Comparison of ENCODE assay signal across 11 cellular contexts in genomic region chr19:39679791-39680168, GRCh38. TPM values are rescaled to one million over a fixed set of nuclear protein-coding genes. Genes with fewer than 3 reads are reported as not detected.
A peak's percentile ranks its signal among the peaks of the same experiment; 100 is the strongest.
DNase-seq lines count a peak whose midpoint lies in the region; ATAC-seq and TF ChIP-seq lines count a peak whose summit lies in the region.
"Had no signal": no experiment of that assay in that cellular context is flagged by ENCODE, and none has a peak within 500 bp of the region (broad histone marks: within the 10 kb centered on the region; RNA-seq: fewer than 3 reads in every experiment).

No MANE protein-coding gene starts in this region.

- WGBS in right cardiac atrium = 86% methylated on average over 3 of the region's 3 CpGs

- peaks cover 11% of the 10 kb centered on the region for H3K4me1 ChIP-seq in effector memory CD4-positive, alpha-beta T cell (ENCODE audit: control insufficient read depth, insufficient read depth, low read length, poor library complexity, severe bottlenecking)
- H3K4me1 ChIP-seq in right cardiac atrium (ENCODE audit: control insufficient read depth, insufficient read depth, low read length) = no peaks in the 10 kb centered on the region

- peak overlapping the region; percentile 19 for H3K27ac ChIP-seq in effector memory CD4-positive, alpha-beta T cell (ENCODE audit: insufficient read depth, low read length, poor library complexity, severe bottlenecking)
- no peak overlapping the region for H3K27ac ChIP-seq in right cardiac atrium (ENCODE audit: low read length)
- H3K27ac ChIP-seq: BLaER1 had no signal

- no peaks in the 10 kb centered on the region for H3K27me3 ChIP-seq in GM06990 (replicated peaks; ENCODE audit: control insufficient read depth, insufficient read depth, low read length)
- H3K27me3 ChIP-seq in effector memory CD4-positive, alpha-beta T cell (replicated peaks; ENCODE audit: control insufficient read depth, insufficient read depth, low read length, poor library complexity, severe bottlenecking) = no peaks in the 10 kb centered on the region
- no peaks in the 10 kb centered on the region for H3K27me3 ChIP-seq in right cardiac atrium (ENCODE audit: control insufficient read depth, insufficient read depth)
- H3K27me3 ChIP-seq: BLaER1 had no signal

- peak; percentile 49 for DNase-seq in GM06990 (ENCODE audit: extremely low read depth, insufficient read length)
- peak; percentile 20 for DNase-seq in RKO (ENCODE audit: low spot score)
- no peak for DNase-seq in effector memory CD4-positive, alpha-beta T cell
- DNase-seq in right cardiac atrium = no peak
- DNase-seq in GM19240 (ENCODE audit: insufficient read length, low spot score) = no peak
- no peak for DNase-seq in NCI-H510A (lab: John Stamatoyannopoulos, UW)
- DNase-seq: foreskin melanocyte had no signal

- no peak for TF ChIP-seq CTCF in GM06990 (IDR thresholded peaks at IDR 0.05; ENCODE audit: insufficient read depth, low read length, poor library complexity, severe bottlenecking)

- intact Hi-C loops in right cardiac atrium (cut with DNase I) = loop anchor here in 1 of 4 donors (10.0 kb wide), 1 partner anchor 215 kb away; no protein-coding TSS in a partner anchor

- H3K9me3 ChIP-seq in effector memory CD4-positive, alpha-beta T cell (ENCODE audit: control insufficient read depth, low read length) = no peaks in the 10 kb centered on the region
- H3K9me3 ChIP-seq in right cardiac atrium (ENCODE audit: control insufficient read depth, low read length) = no peaks in the 10 kb centered on the region
- H3K9me3 ChIP-seq: BLaER1 had no signal

- H3K4me3 ChIP-seq in GM06990 (replicated peaks; ENCODE audit: low read depth, low read length) (peak overlapping the region; percentile 67), right cardiac atrium (ENCODE audit: low read length) (no peak overlapping the region)
- peak overlapping the region; percentile 6 for H3K4me3 ChIP-seq in effector memory CD4-positive, alpha-beta T cell (ENCODE audit: insufficient read depth, low read depth, low read length, poor library complexity, severe bottlenecking)
- H3K4me3 ChIP-seq: BLaER1 had no signal

- peaks cover 5% of the 10 kb centered on the region for H3K36me3 ChIP-seq in GM06990 (ENCODE audit: control insufficient read depth, insufficient read depth, low read length)
- H3K36me3 ChIP-seq in effector memory CD4-positive, alpha-beta T cell (ENCODE audit: control insufficient read depth, insufficient read depth, low read length) = no peaks in the 10 kb centered on the region
- H3K36me3 ChIP-seq: BLaER1 had no signal

- ATAC-seq in GM21381 (IDR thresholded peaks at IDR 0.05; ENCODE audit: unreplicated experiment) = peak; percentile 18
- ATAC-seq in right cardiac atrium = no peak
- ATAC-seq in GM21360 (IDR thresholded peaks at IDR 0.05; ENCODE audit: unreplicated experiment) = no peak

RNA-seq across cellular contexts. Expression of gene LGALS16, which starts 24.1 kb away (rescaled TPM):
- not detected for total RNA-seq in right cardiac atrium
- polyA plus RNA-seq in right cardiac atrium = not detected
- total RNA-seq: bronchial epithelial cell had no signal

RNA-seq across cellular contexts. Expression of gene LGALS14, which starts 24.5 kb away (rescaled TPM):
- not detected for total RNA-seq in right cardiac atrium
- not detected for polyA plus RNA-seq in right cardiac atrium
- total RNA-seq: bronchial epithelial cell had no signal

RNA-seq across cellular contexts. Expression of gene CLC, which starts 58.0 kb away (rescaled TPM):
- not detected for total RNA-seq in right cardiac atrium
- polyA plus RNA-seq in right cardiac atrium = not detected
- total RNA-seq: bronchial epithelial cell had no signal

Comparison
In these comparisons a context has a peak if more than half of its experiments do, and no peak if none do; other contexts are left out.
1. DNase-seq: peak in GM06990 (single experiment) and RKO (single experiment); none in effector memory CD4-positive, alpha-beta T cell (0 of 3), right cardiac atrium (0 of 3), GM19240 (single experiment) and NCI-H510A (single experiment).